Comparison of ENCODE assay signal across 29 cellular contexts in genomic region chr2:70469435-70469834, GRCh38.
DNase-seq lines count a peak whose midpoint lies in the region; ATAC-seq and TF ChIP-seq lines count a peak whose summit lies in the region.
"Had no signal": no experiment of that assay in that cellular context is flagged by ENCODE, and none has a peak within 500 bp of the region (broad histone marks: within the 10 kb centered on the region; RNA-seq: fewer than 3 reads in every experiment).

No MANE protein-coding gene starts in this region.

- H3K27me3 Mint-ChIP-seq in type B pancreatic cell, result peaks cover 3% of the 10 kb centered on the region
- H3K27me3 Mint-ChIP-seq: activated naive CD8-positive, alpha-beta T cell; T-cell had no signal

- H3K4me1 Mint-ChIP-seq in type B pancreatic cell (ENCODE audit: unreplicated experiment), result peaks cover 25% of the 10 kb centered on the region

- H3K36me3 ChIP-seq in HCT116 (ENCODE audit: control insufficient read depth in 1 of 2, insufficient read depth in 2 of 2, low read length in 2 of 2) (no peaks in the 10 kb centered on the region), PC-3 (ENCODE audit: low read depth, low read length) (peaks cover 9% of the 10 kb centered on the region; the same call in 1 of the 2 replicates), A673 (ENCODE audit: insufficient read depth, low read length, poor library complexity, severe bottlenecking) (no peaks in the 10 kb centered on the region), right atrium auricular region (no peaks in the 10 kb centered on the region)
- H3K36me3 ChIP-seq: breast epithelium, left lung, sigmoid colon, SJSA1, tibial artery had no signal

- POLR2A ChIA-PET in HCT116 (lab: Charles Lee) (no interaction called here), PC-3 (lab: Charles Lee; ENCODE audit: unreplicated experiment) (no interaction called here), A673 (lab: Charles Lee; ENCODE audit: low non-redundant PET) (no interaction called here)

- peaks cover 2 to 5% of the 10 kb centered on the region in 2 experiments; a peak in 1 of 4 replicates for H3K4me1 ChIP-seq in HCT116 (ENCODE audit: control insufficient read depth in 1 of 2, insufficient read depth in 2 of 2, low read length in 2 of 2)
- peaks cover 9% of the 10 kb centered on the region for H3K4me1 ChIP-seq in PC-3 (ENCODE audit: insufficient read depth, low read length)
- peaks cover 14% of the 10 kb centered on the region for H3K4me1 ChIP-seq in A673 (ENCODE audit: insufficient read depth, low read length, poor library complexity, severe bottlenecking)
- peaks cover 0 to 28% of the 10 kb centered on the region in 2 donors for H3K4me1 ChIP-seq in right atrium auricular region
- H3K4me1 ChIP-seq: breast epithelium, sigmoid colon, SJSA1, tibial artery had no signal

- TF ChIP-seq CTCF in HCT116 (IDR thresholded peaks at IDR 0.05 in 2 of 3, conservative IDR thresholded peaks at IDR 0.05 in 1 of 3; ENCODE audit: borderline replicate concordance in 1 of 3, insufficient read depth in 1 of 3, low read depth in 2 of 3, low read length in 2 of 3), result peak in 2 of 3 experiments; percentile 20 to 36; a peak in 3 of 6 replicates
- 0 out of 2 replicates have a peak, but pooled peaks have one; percentile 26 for TF ChIP-seq CTCF in PC-3 (conservative IDR thresholded peaks at IDR 0.05; ENCODE audit: low read depth, low read length)
- peak; percentile 15 for TF ChIP-seq CTCF in epithelial cell of proximal tubule (conservative IDR thresholded peaks at IDR 0.05; ENCODE audit: low read depth, low read length)
- TF ChIP-seq CTCF in type B pancreatic cell (conservative IDR thresholded peaks at IDR 0.05), result peak; percentile 56
- TF ChIP-seq CTCF in A673 (conservative IDR thresholded peaks at IDR 0.05; ENCODE audit: low read depth, low read length), result no peak
- no peak for TF ChIP-seq CTCF in right atrium auricular region (IDR thresholded peaks at IDR 0.05)

- no peaks in the 10 kb centered on the region for H3K9me3 Mint-ChIP-seq in type B pancreatic cell
- H3K9me3 Mint-ChIP-seq: T-cell had no signal

- no peaks in the 10 kb centered on the region for H3F3A ChIP-seq in PC-3 (ENCODE audit: low read length, unreplicated experiment)

- intact Hi-C loops in HCT116 (cut with micrococcal nuclease) (no loop called here), PC-3 (cut with micrococcal nuclease) (no loop called here), A673 (cut with micrococcal nuclease; ENCODE audit: unreplicated experiment) (no loop called here)

- ATAC-seq in HCT116 (0 out of 2 replicates have a peak, but pooled peaks have one; percentile 38), PC-3 (no peak), GM19023 (IDR thresholded peaks at IDR 0.05; ENCODE audit: unreplicated experiment) (no peak)
- ATAC-seq: left lung, T-cell had no signal

- H3K27ac ChIP-seq in HCT116 (ENCODE audit: low read depth, low read length), result no peak overlapping the region
- no peak overlapping the region for H3K27ac ChIP-seq in PC-3 (ENCODE audit: low read length)
- no peak overlapping the region for H3K27ac ChIP-seq in A673 (ENCODE audit: low read depth, low read length, poor library complexity, severe bottlenecking)
- no peak overlapping the region for H3K27ac ChIP-seq in right atrium auricular region
- H3K27ac ChIP-seq: breast epithelium, left lung, sigmoid colon, SJSA1, tibial artery had no signal

- H2AFZ ChIP-seq in HCT116 (ENCODE audit: low read depth, low read length, poor library complexity, severe bottlenecking) (no peak overlapping the region), PC-3 (ENCODE audit: low read length) (no peak overlapping the region)

- no peak for TF ChIP-seq POLR2A in HCT116 (IDR thresholded peaks at IDR 0.05; ENCODE audit: borderline replicate concordance, extremely low read depth, insufficient read depth, insufficient read length)

- H3K9me2 ChIP-seq in HCT116 (ENCODE audit: insufficient read depth), result no peaks in the 10 kb centered on the region
- no peaks in the 10 kb centered on the region for H3K9me2 ChIP-seq in PC-3 (replicated peaks; ENCODE audit: low read length)

- no peak overlapping the region for H3K27ac Mint-ChIP-seq in type B pancreatic cell
- H3K27ac Mint-ChIP-seq: activated naive CD8-positive, alpha-beta T cell; T-cell had no signal

- H3K9me3 ChIP-seq in HCT116 (ENCODE audit: control insufficient read depth in 1 of 2, insufficient read depth in 1 of 2, low read depth in 1 of 2, low read length in 2 of 2), result no peaks in the 10 kb centered on the region
- H3K9me3 ChIP-seq in PC-3 (ENCODE audit: low read length), result no peaks in the 10 kb centered on the region
- H3K9me3 ChIP-seq in A673 (ENCODE audit: low read depth, low read length, poor library complexity, severe bottlenecking), result no peaks in the 10 kb centered on the region
- no peaks in the 10 kb centered on the region for H3K9me3 ChIP-seq in right atrium auricular region
- H3K9me3 ChIP-seq: breast epithelium, left lung, sigmoid colon, SJSA1, tibial artery had no signal

- no peak overlapping the region for H3K4me3 ChIP-seq in HCT116 (replicated peaks in 1 of 2; ENCODE audit: low read depth in 1 of 2, low read length in 2 of 2)
- no peak overlapping the region for H3K4me3 ChIP-seq in PC-3 (ENCODE audit: low read length)
- no peak overlapping the region for H3K4me3 ChIP-seq in epithelial cell of proximal tubule (ENCODE audit: low read depth, low read length)
- no peak overlapping the region for H3K4me3 ChIP-seq in A673 (ENCODE audit: low read depth, low read length, poor library complexity, severe bottlenecking)
- no peak overlapping the region for H3K4me3 ChIP-seq in right atrium auricular region
- H3K4me3 ChIP-seq: breast epithelium, left lung, sigmoid colon, SJSA1, tibial artery had no signal

- no TSS peak for BruUV-seq in HCT116 (replicated peaks; lab: Mats Ljungman, UMichigan)
- no TSS peak for BruUV-seq in PC-3 (replicated peaks; lab: Mats Ljungman, UMichigan)
- no TSS peak for BruUV-seq in A673 (replicated peaks; lab: Mats Ljungman, UMichigan)

- 0 out of 2 replicates have a peak, but pooled peaks have one; percentile 7 for TF ChIP-seq RAD21 in HCT116 (IDR thresholded peaks at IDR 0.05; ENCODE audit: low read depth)

- H3K27me3 ChIP-seq in HCT116 (ENCODE audit: insufficient read depth, low read length) (no peaks in the 10 kb centered on the region), PC-3 (ENCODE audit: low read length) (no peaks in the 10 kb centered on the region), A673 (replicated peaks; ENCODE audit: insufficient read depth, low read depth, low read length, poor library complexity) (peaks cover 20% of the 10 kb centered on the region), right atrium auricular region (no peaks in the 10 kb centered on the region)
- H3K27me3 ChIP-seq: breast epithelium, left lung, sigmoid colon, tibial artery had no signal

- DNase-seq in HCT116 (ENCODE audit: low read depth, low spot score) (no peak), PC-3 (no peak), epithelial cell of proximal tubule (ENCODE audit: low read depth) (no peak), type B pancreatic cell (ENCODE audit: extremely low spot score, unreplicated experiment) (no peak), A673 (ENCODE audit: low spot score) (no peak), right atrium auricular region (ENCODE audit: low spot score) (no peak)
- DNase-seq: activated CD4-positive, alpha-beta T cell treated with anti-CD3 and anti-CD28 coated beads, Interleukin-2, amount 50 U/mL, for 1 hour; activated CD4-positive, CD25-positive, alpha-beta regulatory T cell; activated effector memory CD4-positive, alpha-beta T cell treated with anti-CD3 and anti-CD28 coated beads, Interleukin-2, amount 50 U/mL, for 16 hours; activated T-cell treated with anti-CD3 and anti-CD28 coated beads, Interleukin-2, amount 50 U/mL, for 1 hour; CD4-positive, CD25-positive, alpha-beta regulatory T cell; effector CD4-positive, alpha-beta T cell; erythroblast; left lung; mesenchymal stem cell; NCI-H1436; NCI-H2081 treated with DMSO at 0.1 percent for 48 hours; NCI-H774; posterior cingulate gyrus; RPMI8226; sigmoid colon; stimulated activated CD4-positive, alpha-beta T cell treated with anti-CD3 and anti-CD28 coated beads, Interleukin-12 subunit alpha, Interleukin-12 subunit beta, amount 100 ng/mL, for 4 hours; stimulated activated CD4-positive, alpha-beta T cell treated with anti-CD3 and anti-CD28 coated beads, Interleukin-2, amount 100 ng/mL, for 48 hours; T-cell; tibial artery had no signal

- no peaks in the 10 kb centered on the region for H4K20me1 ChIP-seq in HCT116 (ENCODE audit: insufficient read depth)
- no peaks in the 10 kb centered on the region for H4K20me1 ChIP-seq in PC-3 (ENCODE audit: low read length)

- CTCF ChIA-PET in HCT116 (lab: Charles Lee), result no interaction called here
- CTCF ChIA-PET in PC-3 (lab: Charles Lee), result no interaction called here
- CTCF ChIA-PET in A673 (lab: Charles Lee), result no interaction called here

- H3K79me2 ChIP-seq in HCT116 (ENCODE audit: insufficient read depth, low read length), result peaks cover 7% of the 10 kb centered on the region; the same call in 1 of the 2 replicates
- peaks cover 4% of the 10 kb centered on the region; the same call in 1 of the 2 replicates for H3K79me2 ChIP-seq in PC-3 (ENCODE audit: low read length)

- H3K9ac ChIP-seq in HCT116 (ENCODE audit: low read length) (no peak overlapping the region), PC-3 (ENCODE audit: low read length) (no peak overlapping the region)

- no peak overlapping the region for H3K4me2 ChIP-seq in HCT116 (ENCODE audit: low read length)
- H3K4me2 ChIP-seq in PC-3 (ENCODE audit: low read length), result no peak overlapping the region

- H3K4me3 Mint-ChIP-seq in type B pancreatic cell, result no peak overlapping the region
- H3K4me3 Mint-ChIP-seq: activated naive CD8-positive, alpha-beta T cell; CD4-positive, CD25-positive, alpha-beta regulatory T cell; T-cell had no signal

- RAD21 ChIA-PET in HCT116 (lab: Charles Lee; ENCODE audit: low non-redundant PET in 1 of 2, low total read pairs in 2 of 2, uncharacterized antibody in 2 of 2, unreplicated experiment in 2 of 2), result no interaction called here

- H3K36me3 Mint-ChIP-seq in type B pancreatic cell, result no peaks in the 10 kb centered on the region
- H3K36me3 Mint-ChIP-seq: CD4-positive, CD25-positive, alpha-beta regulatory T cell had no signal

TF ChIP-seq in HCT116, 20 proteins besides CTCF, POLR2A, EP300 and RAD21 (continues in another document):
- TF ChIP-seq YY1 (IDR thresholded peaks at IDR 0.05; ENCODE audit: extremely low read depth, insufficient replicate concordance, low read depth, low read length) (no peak), SP1 (IDR thresholded peaks at IDR 0.05; ENCODE audit: low read depth) (no peak), EZH2 (IDR thresholded peaks at IDR 0.05) (no peak), SIN3A (IDR thresholded peaks at IDR 0.05; ENCODE audit: low read depth) (no peak), CEBPB (IDR thresholded peaks at IDR 0.05; ENCODE audit: low read depth) (no peak), SRF (IDR thresholded peaks at IDR 0.05; ENCODE audit: low read depth) (no peak), POLR2AphosphoS5 (IDR thresholded peaks at IDR 0.05; ENCODE audit: low read depth, low read length) (no peak), CBX3 (IDR thresholded peaks at IDR 0.05; ENCODE audit: low read depth) (no peak), ZNF274 (IDR thresholded peaks at IDR 0.05; ENCODE audit: low read depth, low read length) (no peak), EGR1 (IDR thresholded peaks at IDR 0.05; ENCODE audit: low read depth) (no peak), TCF7L2 (IDR thresholded peaks at IDR 0.05; ENCODE audit: borderline replicate concordance, extremely low read depth, insufficient read depth, insufficient read length) (no peak)

Comparison
In these comparisons a context has a peak if more than half of its experiments do, and no peak if none do; other contexts are left out.
1. CTCF ChIP-seq: peak in HCT116 (2 of 3), PC-3 (single experiment), epithelial cell of proximal tubule (single experiment) and type B pancreatic cell (single experiment); none in A673 (single experiment) and right atrium auricular region (0 of 2).